In the genomic region with DNA sequence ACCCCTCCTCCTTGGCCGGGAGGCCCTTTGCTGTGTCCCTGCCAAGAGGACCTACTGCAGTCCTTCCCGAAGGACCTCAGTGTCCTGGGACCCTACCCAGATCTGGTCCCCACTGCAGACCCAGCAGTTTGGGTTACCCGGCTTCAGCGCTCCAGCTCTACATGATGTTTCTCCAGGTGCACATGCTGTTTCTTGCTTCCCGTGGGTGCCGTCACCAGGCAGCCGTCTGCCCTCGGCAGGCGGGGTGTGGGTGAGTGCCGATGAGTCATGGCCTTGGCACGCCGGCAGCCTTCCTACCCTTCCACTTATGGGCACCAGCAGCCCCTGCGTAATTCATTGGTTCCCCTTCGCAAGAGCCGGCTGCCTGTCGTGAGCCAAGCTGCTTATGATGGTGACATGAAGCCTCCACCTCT, we compare ENCODE assay signal across 8 cellular contexts.
DNase-seq lines count a peak whose midpoint lies in the region; ATAC-seq and TF ChIP-seq lines count a peak whose summit lies in the region.

No MANE protein-coding gene starts in this region.

- DNase-seq in HL-60 (ENCODE audit: low read depth in 1 of 2, low spot score in 1 of 2) = peak; percentile 36 to 78
- DNase-seq in adipocyte (ENCODE audit: low read depth) = peak; percentile 56
- peak in 26 of 51 donors; percentile 31 to 88 (median 67) for DNase-seq in hypothalamus (lab: John Stamatoyannopoulos, UW)
- DNase-seq in testis = peak; percentile 69
- DNase-seq in mesenteric fat pad (ENCODE audit: low spot score) = no peak
- DNase-seq in HEK293T (ENCODE audit: extremely low spot score) = no peak

- peaks cover 38% of the 10 kb centered on the region for H3K36me3 ChIP-seq in adipocyte (ENCODE audit: control insufficient read depth, insufficient read depth, low read length, severe bottlenecking)
- no peaks in the 10 kb centered on the region for H3K36me3 ChIP-seq in testis (ENCODE audit: low read depth, missing control alignments)

- CTCF ChIA-PET in HEK293T (lab: Yijun Ruan, JAX) = interaction anchor here (0.6 to 2.0 kb wide), 18 partner anchors 8 to 322 kb away, joined by 3 to 30 read pairs (median 4); a partner anchor contains a TSS

- H3K27me3 ChIP-seq in HL-60 (ENCODE audit: insufficient read depth, poor library complexity, severe bottlenecking) (no peaks in the 10 kb centered on the region), adipocyte (replicated peaks; ENCODE audit: control insufficient read depth, insufficient read depth, low read length) (no peaks in the 10 kb centered on the region), testis (no peaks in the 10 kb centered on the region)

- H3K4me3 ChIP-seq in HL-60 (replicated peaks; ENCODE audit: insufficient read depth, low read length) (no peak overlapping the region), adipocyte (ENCODE audit: low read length) (no peak overlapping the region), testis (no peak overlapping the region)

- H3K4me1 ChIP-seq in adipocyte (ENCODE audit: control insufficient read depth, insufficient read depth, low read length) (peaks cover 26% of the 10 kb centered on the region), testis (peaks cover 49% of the 10 kb centered on the region)

- no peak for ATAC-seq in HG02840 (IDR thresholded peaks at IDR 0.05; ENCODE audit: low FRiP score, unreplicated experiment)
- ATAC-seq in HG02884 (IDR thresholded peaks at IDR 0.05; ENCODE audit: unreplicated experiment) = no peak

- no peak overlapping the region for H3K27ac ChIP-seq in HL-60 (replicated peaks)
- H3K27ac ChIP-seq in testis = peak overlapping the region; percentile 34 to 56

- POLR2A ChIA-PET in HEK293T (lab: Yijun Ruan, JAX) = interaction anchor here (0.9 to 1.2 kb wide), 2 partner anchors 101 to 154 kb away, joined by 3 to 6 read pairs; no protein-coding TSS in a partner anchor

- H3K9me3 ChIP-seq in adipocyte (ENCODE audit: control insufficient read depth, low read length) = no peaks in the 10 kb centered on the region
- H3K9me3 ChIP-seq in testis = no peaks in the 10 kb centered on the region

- WGBS in testis, 2 donors = 49% methylated on average over 2 to 16 of the region's 16 CpGs

- TF ChIP-seq CTCF in HL-60 (IDR thresholded peaks at IDR 0.05; ENCODE audit: insufficient read depth, low read length) (no peak), testis (IDR thresholded peaks at IDR 0.05) (no peak)

- TF ChIP-seq POLR2A in testis (IDR thresholded peaks at IDR 0.05) = no peak

- H3K9ac ChIP-seq in adipocyte (ENCODE audit: low read length) = no peak overlapping the region

- intact Hi-C loops in testis (cut with DNase I; ENCODE audit: low total_unique reads) = no loop called here

TF ChIP-seq in HEK293T, 16 proteins besides CTCF, POLR2A, EP300 and RAD21:
- TF ChIP-seq SP1 (IDR thresholded peaks at IDR 0.05) (no peak), HDGF (IDR thresholded peaks at IDR 0.05; ENCODE audit: borderline replicate concordance) (no peak), FOXM1 (IDR thresholded peaks at IDR 0.05; ENCODE audit: borderline replicate concordance) (no peak)

Comparison
In these comparisons a context has a peak if more than half of its experiments do, and no peak if none do; other contexts are left out.
1. DNase-seq: peak in HL-60 (2 of 2), adipocyte (single experiment), hypothalamus (26 of 51) and testis (single experiment); none in mesenteric fat pad (single experiment) and HEK293T (single experiment).